ENCODE assay signal across 28 cellular contexts in genomic region chr14:104467236-104467635, GRCh38.
"Had no signal": no experiment of that assay in that cellular context is flagged by ENCODE, and none has a peak within 500 bp of the region (broad histone marks: within the 10 kb centered on the region; RNA-seq: fewer than 3 reads in every experiment).

No MANE protein-coding gene starts in this region.

- H3K36me3 ChIP-seq: colonic mucosa, esophagus squamous epithelium, gastrocnemius medialis, gastroesophageal sphincter, heart left ventricle, heart right ventricle had no signal

- H3K4me1 Mint-ChIP-seq: endodermal cell had no signal

- ATAC-seq: effector memory CD8-positive, alpha-beta T cell; esophagus mucosa; foreskin keratinocyte; gastrocnemius medialis; gastroesophageal sphincter; heart left ventricle; heart right ventricle had no signal

- H3K9me3 Mint-ChIP-seq: dendritic cell treated with granulocyte-macrophage colony-stimulating factor and Interleukin-4, amounts not matched to agents 40 ng/mL and 50 ng/mL, for 4 days; endodermal cell had no signal

- H3K4me1 ChIP-seq: colonic mucosa, foreskin keratinocyte, gastrocnemius medialis had no signal

- H3K27ac Mint-ChIP-seq: dendritic cell treated with granulocyte-macrophage colony-stimulating factor and Interleukin-4, amounts not matched to agents 40 ng/mL and 50 ng/mL, for 4 days; effector memory CD8-positive, alpha-beta T cell; endodermal cell had no signal

- FAIRE-seq: colon, endometrium, endothelial cell of umbilical vein, frontal cortex had no signal

- H3K4me3 Mint-ChIP-seq: dendritic cell treated with granulocyte-macrophage colony-stimulating factor and Interleukin-4, amounts not matched to agents 40 ng/mL and 50 ng/mL, for 4 days; effector memory CD8-positive, alpha-beta T cell; endodermal cell had no signal

- H3K9me3 ChIP-seq: colonic mucosa, esophagus squamous epithelium, gastrocnemius medialis, gastroesophageal sphincter, heart left ventricle, heart right ventricle had no signal

- H3K4me3 ChIP-seq: colonic mucosa, coronary artery, dorsolateral prefrontal cortex, esophagus squamous epithelium, gastrocnemius medialis, gastroesophageal sphincter, heart left ventricle, heart right ventricle had no signal

- DNase-seq: colonic mucosa; cortex of kidney; dermis blood vessel endothelial cell; dorsolateral prefrontal cortex; effector CD4-positive, alpha-beta T cell; effector CD8-positive, alpha-beta T cell; effector memory CD4-positive, alpha-beta T cell; effector memory CD8-positive, alpha-beta T cell; erythroblast; esophagus squamous epithelium; foreskin fibroblast; foreskin keratinocyte; foreskin melanocyte; gastrocnemius medialis; glutamatergic neuron; head of caudate nucleus; heart left ventricle; heart right ventricle had no signal

- H3K27ac ChIP-seq: colonic mucosa, coronary artery, dorsolateral prefrontal cortex, epithelial cell of prostate, esophagus squamous epithelium, foreskin keratinocyte, gastrocnemius medialis, gastroesophageal sphincter, heart left ventricle, heart right ventricle had no signal
